Comparison of ENCODE assay signal across 29 cellular contexts in genomic region chr18:8238507-8238906, GRCh38.
"Had no signal": no experiment of that assay in that cellular context is flagged by ENCODE, and none has a peak within 500 bp of the region (broad histone marks: within the 10 kb centered on the region; RNA-seq: fewer than 3 reads in every experiment).

No MANE protein-coding gene starts in this region.

- H3K27ac ChIP-seq: body of pancreas, coronary artery, dorsolateral prefrontal cortex, pancreas, prostate gland, stomach, tibial artery, upper lobe of right lung had no signal

- H3K27me3 Mint-ChIP-seq: activated CD4-positive, alpha-beta T cell treated with anti-CD3 and anti-CD28 coated beads for 36 hours; activated naive CD8-positive, alpha-beta T cell; memory B cell; stimulated activated naive B cell treated with anti-CD40 and anti-IgM and Interleukin-4, amounts not matched to agents 10 μg/mL and 1 μg/mL and 100 μg/mL, for 72 hours had no signal

- H3K27me3 ChIP-seq: body of pancreas, dorsolateral prefrontal cortex, pancreas, stomach, tibial artery, upper lobe of right lung had no signal

- H3K36me3 ChIP-seq: pancreas, prostate gland, stomach, tibial artery, upper lobe of right lung had no signal

- H3K4me3 ChIP-seq: body of pancreas, coronary artery, dorsolateral prefrontal cortex, pancreas, prostate gland, stomach, tibial artery, upper lobe of right lung had no signal

- H3K4me3 Mint-ChIP-seq: activated CD4-positive, alpha-beta T cell treated with anti-CD3 and anti-CD28 coated beads for 36 hours; activated CD8-positive, alpha-beta T cell treated with anti-CD3 and anti-CD28 coated beads, Interleukin-2, amount 10 ng/mL, durations not matched to agents 7 days and 5 days; activated naive CD8-positive, alpha-beta T cell; immature natural killer cell; memory B cell; naive thymus-derived CD8-positive, alpha-beta T cell; neural crest cell; stimulated activated naive B cell treated with anti-CD40 and anti-IgM and Interleukin-4, amounts not matched to agents 10 μg/mL and 1 μg/mL and 100 μg/mL, for 72 hours; T-helper 2 cell treated with Interferon-gamma antibody and Interleukin-4, amounts not matched to agents 5 μg/mL and 100 μg/mL, for 36 hours had no signal

- H3K9me3 ChIP-seq: body of pancreas, pancreas, prostate gland, upper lobe of right lung had no signal

- H3K4me1 Mint-ChIP-seq: activated CD4-positive, alpha-beta T cell treated with anti-CD3 and anti-CD28 coated beads for 36 hours; immature natural killer cell; naive thymus-derived CD8-positive, alpha-beta T cell; stimulated activated naive B cell treated with anti-CD40 and anti-IgM and Interleukin-4, amounts not matched to agents 10 μg/mL and 1 μg/mL and 100 μg/mL, for 72 hours had no signal

- H3K27ac Mint-ChIP-seq: activated CD4-positive, alpha-beta T cell treated with anti-CD3 and anti-CD28 coated beads for 36 hours; activated CD8-positive, alpha-beta T cell treated with anti-CD3 and anti-CD28 coated beads, Interleukin-2, amount 10 ng/mL, durations not matched to agents 7 days and 5 days; activated naive CD8-positive, alpha-beta T cell; immature natural killer cell; memory B cell; naive thymus-derived CD8-positive, alpha-beta T cell; stimulated activated naive B cell treated with anti-CD40 and anti-IgM and Interleukin-4, amounts not matched to agents 10 μg/mL and 1 μg/mL and 100 μg/mL, for 72 hours; T-helper 2 cell treated with Interferon-gamma antibody and Interleukin-4, amounts not matched to agents 5 μg/mL and 100 μg/mL, for 36 hours had no signal

- DNase-seq: activated CD4-positive, alpha-beta T cell treated with anti-CD3 and anti-CD28 coated beads for 36 hours; activated CD4-positive, CD25-positive, alpha-beta regulatory T cell; activated CD8-positive, alpha-beta T cell treated with anti-CD3 and anti-CD28 coated beads, Interleukin-2, amount 10 ng/mL, durations not matched to agents 7 days and 5 days; activated effector memory CD4-positive, alpha-beta T cell treated with Interleukin-2 at 50 U/mL for 16 hours; activated naive CD4-positive, alpha-beta T cell treated with Interleukin-2 at 50 U/mL for 16 hours; aorta; body of pancreas; dorsolateral prefrontal cortex; effector memory CD4-positive, alpha-beta T cell; erythroblast; foreskin fibroblast; head of caudate nucleus; hypothalamus; immature natural killer cell; naive thymus-derived CD8-positive, alpha-beta T cell; nucleus accumbens; pancreas; stimulated activated CD4-positive, alpha-beta T cell treated with anti-CD3 and anti-CD28 coated beads, Interleukin-15, amount 100 ng/mL, for 24 hours; stimulated activated CD4-positive, alpha-beta T cell treated with anti-CD3 and anti-CD28 coated beads, Interleukin-2, amount 100 ng/mL, for 24 hours; stimulated activated naive B cell treated with anti-CD40 and anti-IgM and Interleukin-4, amounts not matched to agents 10 μg/mL and 1 μg/mL and 100 μg/mL, for 72 hours; stomach; tibial artery; upper lobe of right lung had no signal

- H3K36me3 Mint-ChIP-seq: activated naive CD8-positive, alpha-beta T cell; immature natural killer cell; naive thymus-derived CD8-positive, alpha-beta T cell; stimulated activated naive B cell treated with anti-CD40 and anti-IgM and Interleukin-4, amounts not matched to agents 10 μg/mL and 1 μg/mL and 100 μg/mL, for 72 hours had no signal

- ATAC-seq: activated CD4-positive, alpha-beta T cell treated with anti-CD3 and anti-CD28 coated beads for 36 hours; activated CD8-positive, alpha-beta T cell treated with anti-CD3 and anti-CD28 coated beads, Interleukin-2, amount 10 ng/mL, durations not matched to agents 7 days and 5 days; body of pancreas; naive thymus-derived CD8-positive, alpha-beta T cell; pancreas; stimulated activated naive B cell treated with anti-CD40 and anti-IgM and Interleukin-4, amounts not matched to agents 10 μg/mL and 1 μg/mL and 100 μg/mL, for 72 hours; upper lobe of right lung had no signal

- H3K9me3 Mint-ChIP-seq: stimulated activated naive B cell treated with anti-CD40 and anti-IgM and Interleukin-4, amounts not matched to agents 10 μg/mL and 1 μg/mL and 100 μg/mL, for 72 hours; T-helper 2 cell treated with Interferon-gamma antibody and Interleukin-4, amounts not matched to agents 5 μg/mL and 100 μg/mL, for 36 hours had no signal

- H3K4me1 ChIP-seq: body of pancreas, pancreas, prostate gland, stomach, tibial artery, upper lobe of right lung had no signal
